8 cellular contexts compared by ENCODE assay signal in the genomic region with DNA sequence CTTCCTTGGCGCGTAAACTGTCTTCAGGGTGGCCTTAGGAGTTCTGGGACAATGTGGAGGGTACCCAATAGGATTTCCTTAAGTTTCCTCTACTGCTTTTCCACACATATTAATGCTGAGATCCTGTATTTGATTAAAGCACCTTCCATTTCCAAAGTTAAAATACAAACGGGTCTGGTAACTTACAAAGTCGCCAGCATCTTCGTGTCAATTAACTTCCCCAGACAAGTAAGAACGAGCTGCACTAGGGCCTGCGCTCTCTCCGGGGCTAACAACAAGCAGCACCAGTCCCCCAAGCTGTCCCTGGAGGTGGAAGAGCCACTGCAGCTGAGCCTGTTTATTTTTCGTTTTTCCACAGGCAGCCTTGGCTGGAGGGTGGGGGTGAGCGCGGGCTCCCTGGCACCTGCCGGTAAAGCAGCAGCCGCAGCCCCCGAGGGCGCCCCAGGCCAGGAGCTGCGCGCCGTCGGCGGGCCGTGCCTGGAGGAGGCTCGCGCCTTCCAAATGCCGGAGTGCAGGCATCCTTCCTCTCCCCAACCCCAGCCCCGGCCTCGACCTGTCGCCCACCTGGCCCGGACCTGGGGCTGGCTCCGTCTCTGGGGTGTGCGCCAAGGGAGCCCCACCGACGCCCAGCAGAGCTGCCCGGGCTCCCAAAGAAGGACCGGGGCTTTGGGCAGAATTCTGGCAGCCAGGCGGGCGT.
DNase-seq lines count a peak whose midpoint lies in the region; ATAC-seq, FAIRE-seq and TF ChIP-seq lines count a peak whose summit lies in the region.

No MANE protein-coding gene starts in this region.

- no peak for TF ChIP-seq CTCF in natural killer cell (IDR thresholded peaks at IDR 0.05)

- peak; percentile 25 for ATAC-seq in GM19351 (IDR thresholded peaks at IDR 0.05; ENCODE audit: unreplicated experiment)
- ATAC-seq in HG03354 (IDR thresholded peaks at IDR 0.05; ENCODE audit: poor library complexity, severe bottlenecking, unreplicated experiment), result peak; percentile 31
- ATAC-seq in natural killer cell, result peak in 1 of 3 donors; percentile 32

- no peak overlapping the region for H3K27ac ChIP-seq in caudate nucleus (ENCODE audit: low read depth, low read length)

- H3K36me3 Mint-ChIP-seq in natural killer cell, result no peaks in the 10 kb centered on the region

- peak overlapping the region; percentile 86 for H3K4me3 Mint-ChIP-seq in natural killer cell

- TF ChIP-seq POLR2A in H54 (IDR thresholded peaks at IDR 0.05; ENCODE audit: low read depth, low read length), result no peak

- FAIRE-seq in H54 (lab: Jason Lieb, UNC), result no peak

- peaks cover 48 to 66% of the 10 kb centered on the region in 2 donors for H3K27me3 Mint-ChIP-seq in natural killer cell (ENCODE audit: low read depth in 2 of 2)

- intact Hi-C loops in natural killer cell (cut with micrococcal nuclease), result loop anchor here (10.0 kb wide), 1 partner anchor 112 kb away; no protein-coding TSS in a partner anchor

- H3K4me1 Mint-ChIP-seq in natural killer cell, result peaks cover 10 to 22% of the 10 kb centered on the region in 2 donors

- H3K27ac Mint-ChIP-seq in natural killer cell, result no peak overlapping the region

- no peaks in the 10 kb centered on the region for H3K9me3 Mint-ChIP-seq in natural killer cell

- peak; percentile 10 for DNase-seq in DMS53 treated with DMSO at 0.1 percent for 48 hours (lab: John Stamatoyannopoulos, UW; ENCODE audit: unreplicated experiment)
- DNase-seq in cerebellum (ENCODE audit: low spot score), result peak; percentile 14
- DNase-seq in natural killer cell, result no peak
- no peak for DNase-seq in caudate nucleus (lab: John Stamatoyannopoulos, UW)
- no peak for DNase-seq in H54 (ENCODE audit: insufficient read length, low spot score)
- no peak for DNase-seq in OCI-M2 (lab: John Stamatoyannopoulos, UW; ENCODE audit: unreplicated experiment)

Comparison
In these comparisons a context has a peak if more than half of its experiments do, and no peak if none do; other contexts are left out.
1. DNase-seq: peak in DMS53 treated with DMSO at 0.1 percent for 48 hours (single experiment) and cerebellum (single experiment); none in natural killer cell (single experiment), caudate nucleus (0 of 61), H54 (single experiment) and OCI-M2 (single experiment).